ENCODE assay signal across 8 cellular contexts in the genomic region with DNA sequence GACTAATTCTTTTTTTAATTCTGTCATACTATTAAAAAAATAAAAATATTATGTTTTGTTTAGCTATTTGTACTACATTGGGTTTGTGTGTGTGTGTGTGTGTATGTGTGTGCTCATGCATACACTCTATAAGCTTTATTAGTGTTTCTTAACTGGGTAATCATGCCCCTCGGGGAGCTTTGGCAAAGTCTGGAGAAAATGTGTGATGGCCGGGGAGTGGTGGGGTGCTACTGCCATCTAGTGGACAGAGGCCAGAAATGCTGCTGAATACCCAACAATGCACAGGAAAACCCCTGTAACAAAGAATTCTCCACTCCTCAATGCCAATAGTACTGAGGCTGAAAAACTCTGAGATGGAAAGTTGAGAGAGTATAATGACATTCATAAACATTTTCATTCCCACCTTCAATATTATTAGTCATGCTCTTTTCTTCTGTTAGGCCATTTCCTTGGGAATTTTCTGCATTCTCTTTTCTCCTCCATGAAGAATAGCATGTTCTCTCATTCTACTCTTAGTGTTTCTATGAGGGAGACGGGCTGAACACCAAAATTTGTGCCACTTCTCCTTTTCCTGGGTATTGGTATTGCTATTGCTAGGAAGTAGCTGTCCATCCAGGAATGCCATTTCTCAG.
DNase-seq lines count a peak whose midpoint lies in the region; ATAC-seq and TF ChIP-seq lines count a peak whose summit lies in the region.

No MANE protein-coding gene starts in this region.

- TF ChIP-seq POLR2A in Peyer's patch (IDR thresholded peaks at IDR 0.05), result no peak
- TF ChIP-seq POLR2A in suprapubic skin (IDR thresholded peaks at IDR 0.05), result no peak

- peak; percentile 43 to 91 (median 88) for TF ChIP-seq CTCF in Peyer's patch (IDR thresholded peaks at IDR 0.05)
- TF ChIP-seq CTCF in suprapubic skin (IDR thresholded peaks at IDR 0.05), result peak; percentile 83 to 90

- ATAC-seq in GM21381 (IDR thresholded peaks at IDR 0.05; ENCODE audit: unreplicated experiment), result peak; percentile 88

- H3K27ac ChIP-seq in Peyer's patch, result no peak overlapping the region
- H3K27ac ChIP-seq in suprapubic skin, result no peak overlapping the region

- no peaks in the 10 kb centered on the region for H3K36me3 ChIP-seq in Peyer's patch
- peaks cover 4% of the 10 kb centered on the region for H3K36me3 ChIP-seq in suprapubic skin

- H3K4me3 ChIP-seq in Peyer's patch (no peak overlapping the region), suprapubic skin (no peak overlapping the region)

- no peak for TF ChIP-seq EP300 in suprapubic skin (IDR thresholded peaks at IDR 0.05)

- H3K4me1 ChIP-seq in Peyer's patch, result no peaks in the 10 kb centered on the region
- peaks cover 6% of the 10 kb centered on the region for H3K4me1 ChIP-seq in suprapubic skin

- 22% methylated on average over 3 of the region's 3 CpGs for WGBS in suprapubic skin

- DNase-seq in DMS 273 treated with DMSO at 0.1 percent for 48 hours (lab: John Stamatoyannopoulos, UW) (peak; percentile 19), HT1080 (ENCODE audit: low read depth) (peak; percentile 69), Peyer's patch (peak; percentile 23 to 70 (median 69)), activated T-helper 1 cell treated with Interleukin-2 at 50 U/mL for 16 hours (ENCODE audit: low read depth) (peak; percentile 35), fibroblast of the conjunctiva (ENCODE audit: low read depth) (peak; percentile 53), non-pigmented ciliary epithelial cell (ENCODE audit: low read depth) (peak; percentile 6), suprapubic skin (ENCODE audit: low spot score in 2 of 2) (peak in 1 of 2 donors; percentile 63)

- H3K9me3 ChIP-seq in Peyer's patch, result peaks cover 0 to 4% (median 0%) of the 10 kb centered on the region in 4 donors
- H3K9me3 ChIP-seq in suprapubic skin, result peaks cover 5% of the 10 kb centered on the region

- H3K27me3 ChIP-seq in Peyer's patch, result no peaks in the 10 kb centered on the region
- H3K27me3 ChIP-seq in suprapubic skin, result no peaks in the 10 kb centered on the region
